In genomic region chr13:25493930-25494707, GRCh38 we compare ENCODE assay signal across 3 cellular contexts.
A peak's percentile ranks its signal among the peaks of the same experiment; 100 is the strongest.
TF ChIP-seq lines count a peak whose summit lies in the region.

No MANE protein-coding gene starts in this region.

TF ChIP-seq in SK-N-SH, 30 proteins besides CTCF, POLR2A, EP300 and RAD21:
- TF ChIP-seq SIN3A (IDR thresholded peaks at IDR 0.05; ENCODE audit: borderline replicate concordance, low read depth, low read length) (no peak), REST (IDR thresholded peaks at IDR 0.05; ENCODE audit: low read depth, low read length) (peak; percentile 65; the same call in 1 of the 2 replicates)

TF ChIP-seq in SK-N-SH treated with all-trans-retinoic acid at 6 μM for 48 hours, 23 proteins besides CTCF, POLR2A, EP300 and RAD21:
- TF ChIP-seq ZNF565 (CRISPR knock-in tag; conservative IDR thresholded peaks at IDR 0.05; ENCODE audit: low read depth) = no peak
- no peak for TF ChIP-seq ZFP30 (CRISPR knock-in tag; IDR thresholded peaks at IDR 0.05)
- TF ChIP-seq GLIS3 (CRISPR knock-in tag; IDR thresholded peaks at IDR 0.05) = no peak
- no peak for TF ChIP-seq SNAI2 (CRISPR knock-in tag; IDR thresholded peaks at IDR 0.05)
TF ChIP-seq in SK-N-SH treated with all-trans-retinoic acid at 6 μM for 48 hours: peak in this region for 0.

TF ChIP-seq in K562, 482 proteins besides CTCF, POLR2A, EP300 and RAD21:
- TF ChIP-seq ZNF764 (CRISPR knock-in tag; IDR thresholded peaks at IDR 0.05; ENCODE audit: low read depth) (no peak), EHMT2 (IDR thresholded peaks at IDR 0.05) (peak; percentile 79), BRF1 (IDR thresholded peaks at IDR 0.05; ENCODE audit: borderline replicate concordance, extremely low read depth, insufficient read length) (no peak)
TF ChIP-seq in K562: peak in this region for 1.
